ENCODE assay signal across 13 cellular contexts in genomic region chr1:207007352-207008033, GRCh38. TPM values are rescaled to one million over a fixed set of nuclear protein-coding genes. Genes with fewer than 3 reads are reported as not detected.
DNase-seq lines count a peak whose midpoint lies in the region; ATAC-seq and TF ChIP-seq lines count a peak whose summit lies in the region.
"Had no signal": no experiment of that assay in that cellular context is flagged by ENCODE, and none has a peak within 500 bp of the region (broad histone marks: within the 10 kb centered on the region; RNA-seq: fewer than 3 reads in every experiment).

No MANE protein-coding gene starts in this region.

- H3K27ac ChIP-seq in endodermal cell (ENCODE audit: low read depth, low read length): no peak overlapping the region
- H3K27ac ChIP-seq in muscle layer of duodenum (ENCODE audit: low read length): peak overlapping the region; percentile 19
- no peak overlapping the region for H3K27ac ChIP-seq in gastrocnemius medialis
- H3K27ac ChIP-seq: ascending aorta, KMS-11 had no signal

- ATAC-seq in gastrocnemius medialis: no peak

- H3K4me1 Mint-ChIP-seq in endodermal cell: peaks cover 13% of the 10 kb centered on the region

- H3K9me3 ChIP-seq in endodermal cell (ENCODE audit: control insufficient read depth, low read length) (no peaks in the 10 kb centered on the region), muscle layer of duodenum (ENCODE audit: control insufficient read depth in 1 of 2, low read length in 2 of 2) (no peaks in the 10 kb centered on the region), gastrocnemius medialis (no peaks in the 10 kb centered on the region)
- H3K9me3 ChIP-seq: ascending aorta had no signal

- H3K9ac ChIP-seq in endodermal cell (ENCODE audit: extremely low read depth, low read length, poor library complexity, severe bottlenecking): peak overlapping the region; percentile 2
- H3K9ac ChIP-seq: KMS-11 had no signal

- H3K4me1 ChIP-seq in endodermal cell (ENCODE audit: control insufficient read depth, insufficient read depth, low read length) (peaks cover 5% of the 10 kb centered on the region), muscle layer of duodenum (ENCODE audit: control insufficient read depth in 1 of 2, insufficient read depth in 2 of 2, low read length in 2 of 2) (peaks cover 0 to 5% of the 10 kb centered on the region in 2 donors), gastrocnemius medialis (no peaks in the 10 kb centered on the region)
- H3K4me1 ChIP-seq: ascending aorta had no signal

- DNase-seq in AG08395 (ENCODE audit: low spot score): peak; percentile 95
- DNase-seq in NCI-H1048 (lab: John Stamatoyannopoulos, UW): peak; percentile 90
- no peak for DNase-seq in endodermal cell
- no peak for DNase-seq in NCI-H2029 treated with DMSO at 0.1 percent for 48 hours (lab: John Stamatoyannopoulos, UW)
- no peak for DNase-seq in gastrocnemius medialis
- DNase-seq in anterior cingulate cortex (lab: John Stamatoyannopoulos, UW): no peak
- no peak for DNase-seq in SHP77 (lab: John Stamatoyannopoulos, UW)
- DNase-seq: activated CD4-positive, alpha-beta memory T cell treated with anti-CD3 and anti-CD28 coated beads, Interleukin-2, amount 10 ng/mL, durations not matched to agents 7 days and 5 days; CD4-positive, CD25-positive, alpha-beta regulatory T cell had no signal

- TF ChIP-seq CTCF in endodermal cell (conservative IDR thresholded peaks at IDR 0.05) (no peak), gastrocnemius medialis (IDR thresholded peaks at IDR 0.05 in 4 of 5, conservative IDR thresholded peaks at IDR 0.05 in 1 of 5) (no peak)

- no peak overlapping the region for H3K4me3 Mint-ChIP-seq in endodermal cell
- H3K4me3 Mint-ChIP-seq: activated CD4-positive, alpha-beta memory T cell treated with anti-CD3 and anti-CD28 coated beads, Interleukin-2, amount 10 ng/mL, durations not matched to agents 7 days and 5 days; CD4-positive, CD25-positive, alpha-beta regulatory T cell had no signal

- in situ Hi-C loops in gastrocnemius medialis (cut with MboI; ENCODE audit: low sequenced_read_pairs in 4 of 4): no loop called here

- H3K27ac Mint-ChIP-seq in endodermal cell: no peak overlapping the region
- H3K27ac Mint-ChIP-seq: activated CD4-positive, alpha-beta memory T cell treated with anti-CD3 and anti-CD28 coated beads, Interleukin-2, amount 10 ng/mL, durations not matched to agents 7 days and 5 days; CD4-positive, CD25-positive, alpha-beta regulatory T cell had no signal

- H3K9me3 Mint-ChIP-seq in endodermal cell: no peaks in the 10 kb centered on the region
- H3K9me3 Mint-ChIP-seq: activated CD4-positive, alpha-beta memory T cell treated with anti-CD3 and anti-CD28 coated beads, Interleukin-2, amount 10 ng/mL, durations not matched to agents 7 days and 5 days; CD4-positive, CD25-positive, alpha-beta regulatory T cell had no signal

- no peak for TF ChIP-seq POLR2A in gastrocnemius medialis (IDR thresholded peaks at IDR 0.05)

- peaks cover 13% of the 10 kb centered on the region for H3K27me3 Mint-ChIP-seq in endodermal cell (ENCODE audit: insufficient read depth)

- H3K4me3 ChIP-seq in endodermal cell (ENCODE audit: low read length) (peak overlapping the region; percentile 46), muscle layer of duodenum (ENCODE audit: low read depth in 1 of 2, low read length in 2 of 2) (no peak overlapping the region), gastrocnemius medialis (no peak overlapping the region)
- H3K4me3 ChIP-seq: ascending aorta had no signal

- H3K36me3 ChIP-seq in endodermal cell (ENCODE audit: control insufficient read depth, insufficient read depth, low read length) (no peaks in the 10 kb centered on the region), muscle layer of duodenum (ENCODE audit: control insufficient read depth in 1 of 2, insufficient read depth in 2 of 2, low read length in 2 of 2) (no peaks in the 10 kb centered on the region), gastrocnemius medialis (no peaks in the 10 kb centered on the region)
- H3K36me3 ChIP-seq: ascending aorta had no signal

- no peaks in the 10 kb centered on the region for H3K36me3 Mint-ChIP-seq in endodermal cell (ENCODE audit: low read depth)
- H3K36me3 Mint-ChIP-seq: CD4-positive, CD25-positive, alpha-beta regulatory T cell had no signal

- WGBS in endodermal cell (ENCODE audit: insufficient coverage in 1 of 2, insufficient read length in 1 of 2), 2 experiments: 85 to 92% methylated on average over 4 of the region's 5 CpGs

- H3K27me3 ChIP-seq in endodermal cell (ENCODE audit: control insufficient read depth, insufficient read depth, low read length, poor library complexity, severe bottlenecking) (peaks cover 6% of the 10 kb centered on the region), muscle layer of duodenum (ENCODE audit: low read depth, low read length) (no peaks in the 10 kb centered on the region), gastrocnemius medialis (no peaks in the 10 kb centered on the region)
- H3K27me3 ChIP-seq: ascending aorta had no signal

- intact Hi-C loops in gastrocnemius medialis (cut with DNase I; ENCODE audit: low total_unique reads): no loop called here

RNA-seq across cellular contexts. Expression of gene C1orf116, which starts 25.1 kb away (rescaled TPM):
- total RNA-seq in endodermal cell (under 1 TPM; 0.55 to 0.60 TPM), gastrocnemius medialis (1 to 10 TPM in 1 of 4 donors, under 1 TPM in 3; 0.46 to 1.1 (median 0.65) TPM)
- polyA plus RNA-seq in endodermal cell (2013, experiment 1 of 2): 0.21 TPM
- 0.12 TPM for polyA plus RNA-seq in endodermal cell (2013, experiment 2 of 2)
- total RNA-seq: ascending aorta, OCI-LY7 had no signal
- polyA plus RNA-seq: CD4-positive, CD25-positive, alpha-beta regulatory T cell had no signal

RNA-seq across cellular contexts. Expression of gene FCAMR, which starts 37.2 kb away (rescaled TPM):
- total RNA-seq in endodermal cell (not detected), gastrocnemius medialis (not detected)
- not detected for polyA plus RNA-seq in endodermal cell (2013, experiment 1 of 2)
- polyA plus RNA-seq in endodermal cell (2013, experiment 2 of 2): not detected
- total RNA-seq: activated CD4-positive, alpha-beta memory T cell treated with anti-CD3 and anti-CD28 coated beads, Interleukin-2, amount 10 ng/mL, durations not matched to agents 7 days and 5 days; ascending aorta; CD4-positive, CD25-positive, alpha-beta regulatory T cell; OCI-LY7 had no signal
- polyA plus RNA-seq: CD4-positive, CD25-positive, alpha-beta regulatory T cell had no signal

RNA-seq across cellular contexts. Expression of gene YOD1, which starts 43.5 kb away (rescaled TPM):
- total RNA-seq in endodermal cell: 10 to 100 TPM; 10.8 to 18.8 TPM
- polyA plus RNA-seq in endodermal cell (2013, experiment 1 of 2): 13.6 TPM
- polyA plus RNA-seq in endodermal cell (2013, experiment 2 of 2): 12.5 TPM
- 1 to 10 TPM; 3.0 to 6.7 (median 6.2) TPM for total RNA-seq in gastrocnemius medialis

RNA-seq across cellular contexts. Expression of gene PFKFB2, which starts 45.6 kb away (rescaled TPM):
- total RNA-seq in endodermal cell (10 to 100 TPM; 11.2 to 13.4 TPM), gastrocnemius medialis (10 to 100 TPM; 35.5 to 40.3 (median 37.6) TPM)
- polyA plus RNA-seq in endodermal cell (2013, experiment 1 of 2): 5.9 TPM
- 5.1 TPM for polyA plus RNA-seq in endodermal cell (2013, experiment 2 of 2)

Comparison
In these comparisons a context has a peak if more than half of its experiments do, and no peak if none do; other contexts are left out.
1. DNase-seq: peak in AG08395 (single experiment) and NCI-H1048 (single experiment); none in endodermal cell (single experiment), NCI-H2029 treated with DMSO at 0.1 percent for 48 hours (single experiment), gastrocnemius medialis (0 of 2), anterior cingulate cortex (0 of 58) and SHP77 (0 of 2).